8 cellular contexts compared by ENCODE assay signal in the genomic region with DNA sequence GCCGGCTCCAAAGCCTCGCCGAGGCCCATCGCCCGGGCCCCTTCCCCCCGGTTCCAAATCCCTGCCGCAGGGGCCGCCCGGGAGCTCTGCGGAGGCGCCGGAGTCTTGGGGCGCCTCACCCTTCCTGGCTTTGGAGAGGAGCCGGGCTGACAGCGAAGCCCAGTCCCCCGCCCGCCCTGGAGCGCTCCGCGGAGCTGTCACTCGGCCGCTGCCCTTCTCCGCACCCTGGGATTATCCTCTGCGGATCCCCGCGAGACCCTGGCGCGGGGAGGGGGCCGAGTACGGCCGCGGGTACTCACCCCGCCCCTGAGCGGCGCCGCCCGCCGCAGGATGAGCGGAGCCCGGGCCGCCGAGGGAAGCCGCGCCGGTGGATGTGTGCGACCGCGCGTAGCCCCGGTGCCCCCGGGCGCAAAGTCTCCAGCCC. TPM values are rescaled to one million over a fixed set of nuclear protein-coding genes. Genes with fewer than 3 reads are reported as not detected.
DNase-seq lines count a peak whose midpoint lies in the region; ATAC-seq and TF ChIP-seq lines count a peak whose summit lies in the region.

No MANE protein-coding gene starts in this region.

- no peak for ATAC-seq in HG03139 (IDR thresholded peaks at IDR 0.05; ENCODE audit: unreplicated experiment)
- no peak for ATAC-seq in T-cell (replicated peaks in 1 of 4)

- peaks cover 67% of the 10 kb centered on the region for H3K27me3 Mint-ChIP-seq in endodermal cell (ENCODE audit: insufficient read depth)
- peaks cover 71% of the 10 kb centered on the region for H3K27me3 Mint-ChIP-seq in neural crest cell (ENCODE audit: low read depth)
- peaks cover 35 to 40% of the 10 kb centered on the region in 2 donors for H3K27me3 Mint-ChIP-seq in T-cell

- H3K4me1 Mint-ChIP-seq in endodermal cell (peaks cover 2% of the 10 kb centered on the region), neural crest cell (peaks cover 11% of the 10 kb centered on the region), T-cell (peaks cover 0 to 5% (median 0%) of the 10 kb centered on the region in 3 donors)

- DNase-seq in ELR (ENCODE audit: low read depth) (peak; percentile 1), M059J (ENCODE audit: low read depth) (peak; percentile 3), endodermal cell (no peak), neural crest cell (ENCODE audit: low read depth, low spot score) (peak; percentile 37), T-helper 1 cell (no peak), T-cell (no peak)
- no peak for DNase-seq in activated CD4-positive, alpha-beta T cell treated with anti-CD3 and anti-CD28 coated beads, Interleukin-2, amount 50 U/mL, for 1 hour

- H3K4me1 ChIP-seq in endodermal cell (ENCODE audit: control insufficient read depth, insufficient read depth, low read length) = no peaks in the 10 kb centered on the region

- H3K27me3 ChIP-seq in endodermal cell (ENCODE audit: control insufficient read depth, insufficient read depth, low read length, poor library complexity, severe bottlenecking) = peaks cover 66% of the 10 kb centered on the region

- H3K27ac Mint-ChIP-seq in endodermal cell (no peak overlapping the region), neural crest cell (ENCODE audit: unreplicated experiment) (no peak overlapping the region), T-cell (no peak overlapping the region)

- H3K9me3 Mint-ChIP-seq in endodermal cell = peaks cover 1% of the 10 kb centered on the region
- peaks cover 3% of the 10 kb centered on the region for H3K9me3 Mint-ChIP-seq in neural crest cell
- H3K9me3 Mint-ChIP-seq in T-cell = peaks cover 0 to 11% (median 0%) of the 10 kb centered on the region in 3 donors

- H3K9ac ChIP-seq in endodermal cell (ENCODE audit: extremely low read depth, low read length, poor library complexity, severe bottlenecking) = no peak overlapping the region

- no peaks in the 10 kb centered on the region for H3K9me3 ChIP-seq in endodermal cell (ENCODE audit: control insufficient read depth, low read length)

- H3K4me3 Mint-ChIP-seq in endodermal cell (peak overlapping the region; percentile 70), neural crest cell (peak overlapping the region; percentile 93), T-cell (no peak overlapping the region)

- no peak overlapping the region for H3K27ac ChIP-seq in endodermal cell (ENCODE audit: low read depth, low read length)

- POLR2A ChIA-PET in T-cell (lab: Charles Lee) = no interaction called here

- H3K36me3 Mint-ChIP-seq in endodermal cell (ENCODE audit: low read depth) (no peaks in the 10 kb centered on the region), neural crest cell (ENCODE audit: low read depth) (no peaks in the 10 kb centered on the region), T-cell (no peaks in the 10 kb centered on the region)

- CTCF ChIA-PET in T-cell (lab: Charles Lee) = no interaction called here

- H3K36me3 ChIP-seq in endodermal cell (ENCODE audit: control insufficient read depth, insufficient read depth, low read length) = no peaks in the 10 kb centered on the region

- TF ChIP-seq CTCF in endodermal cell (conservative IDR thresholded peaks at IDR 0.05) (no peak), neural crest cell (conservative IDR thresholded peaks at IDR 0.05) (no peak)

- peak overlapping the region; percentile 77 for H3K4me3 ChIP-seq in endodermal cell (ENCODE audit: low read length)

- 0% methylated on average over 7 to 52 of the region's 52 CpGs for WGBS in endodermal cell (ENCODE audit: insufficient coverage in 1 of 2, insufficient read length in 1 of 2), 2 experiments

RNA-seq across cellular contexts. Expression of a gene that starts 0.3 kb away (rescaled TPM):
- total RNA-seq in M059J (2014; rRNA removed; shearing (Covaris generic)) = not detected in 2 replicates
- total RNA-seq in endodermal cell (1 to 10 TPM in 1 of 2 donors, under 1 TPM in 1; 0.58 to 1.6 TPM), neural crest cell (8.1 and 8.7 TPM in 2 replicates), T-cell (not detected)
- polyA plus RNA-seq in endodermal cell (2013, experiment 1 of 2) = 4.7 TPM
- polyA plus RNA-seq in endodermal cell (2013, experiment 2 of 2) = 4.5 TPM

Comparison
In these comparisons a context has a peak if more than half of its experiments do, and no peak if none do; other contexts are left out.
1. DNase-seq: peak in ELR (single experiment), M059J (single experiment) and neural crest cell (single experiment); none in endodermal cell (single experiment), T-helper 1 cell (0 of 5), T-cell (0 of 34) and activated CD4-positive, alpha-beta T cell treated with anti-CD3 and anti-CD28 coated beads, Interleukin-2, amount 50 U/mL, for 1 hour (single experiment).
2. H3K4me3 Mint-ChIP-seq: peak in endodermal cell (single experiment) and neural crest cell (single experiment); none in T-cell (0 of 3).